12 cellular contexts compared by ENCODE assay signal in the genomic region with DNA sequence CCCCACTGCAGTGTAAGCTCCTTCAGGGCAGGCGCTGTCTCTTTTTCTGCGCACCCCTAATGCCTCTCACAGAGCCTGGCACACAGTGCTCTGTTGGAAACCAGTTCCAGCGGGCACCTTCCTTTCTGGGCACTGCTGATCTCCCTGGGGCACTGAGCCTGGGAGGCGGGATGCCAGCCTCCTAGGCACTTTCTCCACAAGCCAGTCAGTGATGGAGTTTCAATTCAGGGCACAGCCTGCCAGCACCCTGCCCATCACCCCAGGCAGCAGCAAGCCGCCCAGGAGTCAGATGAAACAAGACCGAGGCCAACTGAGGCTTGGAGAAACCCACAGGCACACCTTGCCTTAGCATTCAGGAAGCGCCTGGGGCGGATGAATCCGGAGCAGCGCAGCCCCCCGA. TPM values are rescaled to one million over a fixed set of nuclear protein-coding genes. Genes with fewer than 3 reads are reported as not detected.
DNase-seq lines count a peak whose midpoint lies in the region; ATAC-seq, FAIRE-seq and TF ChIP-seq lines count a peak whose summit lies in the region.
"Had no signal": no experiment of that assay in that cellular context is flagged by ENCODE, and none has a peak within 500 bp of the region (broad histone marks: within the 10 kb centered on the region; RNA-seq: fewer than 3 reads in every experiment).

No MANE protein-coding gene starts in this region.

- H3K4me3 Mint-ChIP-seq in neural crest cell, result peak overlapping the region; percentile 84

- H3K4me1 Mint-ChIP-seq in neural crest cell, result peaks cover 34% of the 10 kb centered on the region

- H3K36me3 Mint-ChIP-seq in neural crest cell (ENCODE audit: low read depth), result no peaks in the 10 kb centered on the region

- H3K4me1 ChIP-seq in cardiac muscle cell (ENCODE audit: low read depth), result peaks cover 30% of the 10 kb centered on the region
- peaks cover 23% of the 10 kb centered on the region for H3K4me1 ChIP-seq in vagina

- no peak for TF ChIP-seq CTCF in cardiac muscle cell (IDR thresholded peaks at IDR 0.05; ENCODE audit: low read depth, low read length)
- no peak for TF ChIP-seq CTCF in neural crest cell (conservative IDR thresholded peaks at IDR 0.05)
- TF ChIP-seq CTCF in vagina (IDR thresholded peaks at IDR 0.05), result no peak

- TF ChIP-seq POLR2A in vagina (IDR thresholded peaks at IDR 0.05), result no peak

- intact Hi-C loops in Right ventricle myocardium inferior (cut with DNase I), result no loop called here
- intact Hi-C loops in cardiac septum (cut with DNase I), result no loop called here
- intact Hi-C loops in vagina (cut with DNase I), result no loop called here

- H3K27ac Mint-ChIP-seq in neural crest cell (ENCODE audit: unreplicated experiment), result no peak overlapping the region

- H3K36me3 ChIP-seq in cardiac muscle cell (no peaks in the 10 kb centered on the region), vagina (no peaks in the 10 kb centered on the region)

- peaks cover 19% of the 10 kb centered on the region for H3K27me3 Mint-ChIP-seq in neural crest cell (ENCODE audit: low read depth)

- H3K27ac ChIP-seq in cardiac muscle cell, result peak overlapping the region; percentile 96
- peak overlapping the region; percentile 86 for H3K27ac ChIP-seq in vagina

- peak; percentile 74 for ATAC-seq in Right ventricle myocardium inferior

- H3K4me3 ChIP-seq in cardiac muscle cell (no peak overlapping the region), vagina (peak overlapping the region; percentile 40 to 45)

- FAIRE-seq in GM19239 (lab: Jason Lieb, UNC), result no peak

- no peaks in the 10 kb centered on the region for H3K9me3 ChIP-seq in cardiac muscle cell (ENCODE audit: low read depth)
- H3K9me3 ChIP-seq in vagina, result no peaks in the 10 kb centered on the region

- no peaks in the 10 kb centered on the region for H3K27me3 ChIP-seq in cardiac muscle cell
- no peaks in the 10 kb centered on the region for H3K27me3 ChIP-seq in vagina

- no peaks in the 10 kb centered on the region for H3K9me3 Mint-ChIP-seq in neural crest cell

- peak; percentile 79 for DNase-seq in Right ventricle myocardium inferior (ENCODE audit: missing footprints)
- DNase-seq in cardiac septum (ENCODE audit: low spot score), result no peak
- DNase-seq in cardiac muscle cell (ENCODE audit: low read depth in 1 of 2, low spot score in 1 of 2), result no peak
- no peak for DNase-seq in neural crest cell (ENCODE audit: low read depth, low spot score)
- no peak for DNase-seq in vagina (ENCODE audit: extremely low spot score in 2 of 2)
- no peak for DNase-seq in NCI-H524 (lab: John Stamatoyannopoulos, UW)
- no peak for DNase-seq in NCI-H1417 treated with DMSO at 0.1 percent for 48 hours (lab: John Stamatoyannopoulos, UW)
- no peak for DNase-seq in GM19239 (ENCODE audit: insufficient read length, low spot score)
- DNase-seq: activated T-cell treated with anti-CD3 and anti-CD28 coated beads for 4 hours, AML-193, NCI-H1048, SHP77 had no signal

RNA-seq across cellular contexts. Expression of a gene that starts 5.7 kb away (rescaled TPM):
- total RNA-seq in Right ventricle myocardium inferior, result 105 TPM
- total RNA-seq in cardiac septum, result 89.2 TPM
- total RNA-seq in cardiac muscle cell, result 103 and 105 TPM in 2 replicates
- polyA plus RNA-seq in cardiac muscle cell, result 82.9 and 108 TPM in 2 replicates
- 83.2 and 83.4 TPM in 2 replicates for total RNA-seq in neural crest cell
- 108 TPM for total RNA-seq in vagina

RNA-seq across cellular contexts. Expression of a gene that starts 33.7 kb away (rescaled TPM):
- total RNA-seq in Right ventricle myocardium inferior (2.1 TPM), cardiac septum (3.5 TPM), cardiac muscle cell (1.6 TPM in 2 replicates), neural crest cell (1.6 and 1.7 TPM in 2 replicates), vagina (5.2 TPM)
- 1.7 and 2.9 TPM in 2 replicates for polyA plus RNA-seq in cardiac muscle cell
